In genomic region chr18:51190000-51190399, GRCh38 we compare ENCODE assay signal across 1 cellular context.
TF ChIP-seq lines count a peak whose summit lies in the region.

No MANE protein-coding gene starts in this region.

TF ChIP-seq in H1, 55 proteins besides CTCF, POLR2A, EP300 and RAD21:
- TF ChIP-seq KDM1A (IDR thresholded peaks at IDR 0.05; ENCODE audit: borderline replicate concordance, low read length) = no peak
- TF ChIP-seq, protein P1, sequence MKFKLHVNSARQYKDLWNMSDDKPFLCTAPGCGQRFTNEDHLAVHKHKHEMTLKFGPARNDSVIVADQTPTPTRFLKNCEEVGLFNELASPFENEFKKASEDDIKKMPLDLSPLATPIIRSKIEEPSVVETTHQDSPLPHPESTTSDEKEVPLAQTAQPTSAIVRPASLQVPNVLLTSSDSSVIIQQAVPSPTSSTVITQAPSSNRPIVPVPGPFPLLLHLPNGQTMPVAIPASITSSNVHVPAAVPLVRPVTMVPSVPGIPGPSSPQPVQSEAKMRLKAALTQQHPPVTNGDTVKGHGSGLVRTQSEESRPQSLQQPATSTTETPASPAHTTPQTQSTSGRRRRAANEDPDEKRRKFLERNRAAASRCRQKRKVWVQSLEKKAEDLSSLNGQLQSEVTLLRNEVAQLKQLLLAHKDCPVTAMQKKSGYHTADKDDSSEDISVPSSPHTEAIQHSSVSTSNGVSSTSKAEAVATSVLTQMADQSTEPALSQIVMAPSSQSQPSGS (IDR thresholded peaks at IDR 0.05; ENCODE audit: low read length) = no peak
- no peak for TF ChIP-seq SRF (IDR thresholded peaks at IDR 0.05; ENCODE audit: low read depth, low read length)
- TF ChIP-seq NRF1 (IDR thresholded peaks at IDR 0.05; ENCODE audit: low read depth, low read length) = no peak
- no peak for TF ChIP-seq BCL11A (IDR thresholded peaks at IDR 0.05; ENCODE audit: low read depth in 2 of 2, low read length in 2 of 2)
- TF ChIP-seq, protein P2, sequence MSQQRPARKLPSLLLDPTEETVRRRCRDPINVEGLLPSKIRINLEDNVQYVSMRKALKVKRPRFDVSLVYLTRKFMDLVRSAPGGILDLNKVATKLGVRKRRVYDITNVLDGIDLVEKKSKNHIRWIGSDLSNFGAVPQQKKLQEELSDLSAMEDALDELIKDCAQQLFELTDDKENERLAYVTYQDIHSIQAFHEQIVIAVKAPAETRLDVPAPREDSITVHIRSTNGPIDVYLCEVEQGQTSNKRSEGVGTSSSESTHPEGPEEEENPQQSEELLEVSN (IDR thresholded peaks at IDR 0.05) = no peak
- TF ChIP-seq TAF1 (IDR thresholded peaks at IDR 0.05; ENCODE audit: low read depth, low read length) = no peak
- TF ChIP-seq RNF2 (IDR thresholded peaks at IDR 0.05; ENCODE audit: borderline replicate concordance, low read depth, low read length, missing control alignments, poor library complexity, severe bottlenecking) = no peak
- no peak for TF ChIP-seq RXRA (IDR thresholded peaks at IDR 0.05; ENCODE audit: insufficient read depth, low read depth, low read length)
- no peak for TF ChIP-seq SUZ12 (IDR thresholded peaks at IDR 0.05; ENCODE audit: low read length)
- TF ChIP-seq, protein P3, sequence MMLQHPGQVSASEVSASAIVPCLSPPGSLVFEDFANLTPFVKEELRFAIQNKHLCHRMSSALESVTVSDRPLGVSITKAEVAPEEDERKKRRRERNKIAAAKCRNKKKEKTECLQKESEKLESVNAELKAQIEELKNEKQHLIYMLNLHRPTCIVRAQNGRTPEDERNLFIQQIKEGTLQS (IDR thresholded peaks at IDR 0.05; ENCODE audit: insufficient read depth, low read depth, low read length) = no peak
- no peak for TF ChIP-seq YY1 (IDR thresholded peaks at IDR 0.05; ENCODE audit: low read depth, low read length)
- TF ChIP-seq SP2 (IDR thresholded peaks at IDR 0.05; ENCODE audit: low read length) = no peak
- TF ChIP-seq CEBPB (IDR thresholded peaks at IDR 0.05; ENCODE audit: low read depth, low read length) = no peak
- TF ChIP-seq NANOG (IDR thresholded peaks at IDR 0.05; ENCODE audit: insufficient read depth, low read depth, low read length, poor library complexity, severe bottlenecking) = no peak
- no peak for TF ChIP-seq HDAC6 (IDR thresholded peaks at IDR 0.05; ENCODE audit: low read depth, low read length)
- TF ChIP-seq POLR2AphosphoS5 (IDR thresholded peaks at IDR 0.05; ENCODE audit: low read depth, low read length) = no peak
- TF ChIP-seq BACH1 (IDR thresholded peaks at IDR 0.05; ENCODE audit: low read length) = no peak
- no peak for TF ChIP-seq SP1 (IDR thresholded peaks at IDR 0.05; ENCODE audit: low read depth, low read length)
- TF ChIP-seq TCF12 (IDR thresholded peaks at IDR 0.05; ENCODE audit: low read depth, low read length) = no peak
TF ChIP-seq in H1: peak in this region for 0.
